Comparison of ENCODE assay signal across 10 cellular contexts in the genomic region with DNA sequence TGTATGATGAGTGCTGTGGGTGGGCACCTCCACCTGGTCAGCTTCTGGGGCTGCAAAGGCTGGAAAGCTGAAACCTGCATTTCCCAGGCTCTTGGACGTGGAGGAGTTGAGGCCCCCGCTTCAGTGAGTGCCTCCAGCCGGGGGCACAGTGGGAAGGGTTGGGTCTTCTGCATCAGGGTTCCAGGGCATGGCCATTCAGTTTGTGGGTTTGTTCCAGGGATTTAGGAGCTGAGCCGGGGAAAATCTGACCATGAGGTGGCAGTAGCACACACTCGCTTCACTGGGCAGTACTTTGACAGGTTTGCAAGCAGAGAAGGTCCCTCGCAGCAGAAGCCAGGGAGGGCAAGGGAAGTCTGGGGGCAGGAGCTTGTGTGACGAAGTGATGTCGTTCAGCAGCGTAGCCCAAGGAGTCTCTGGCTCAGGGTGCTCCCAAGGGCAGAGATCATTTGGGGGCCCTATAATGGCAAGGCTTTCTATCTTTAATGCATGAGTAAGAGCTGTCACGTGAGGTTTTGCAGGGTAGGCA.
A peak's percentile ranks its signal among the peaks of the same experiment; 100 is the strongest.
DNase-seq lines count a peak whose midpoint lies in the region; ATAC-seq, FAIRE-seq and TF ChIP-seq lines count a peak whose summit lies in the region.
"Had no signal": no experiment of that assay in that cellular context is flagged by ENCODE, and none has a peak within 500 bp of the region (broad histone marks: within the 10 kb centered on the region; RNA-seq: fewer than 3 reads in every experiment).

No MANE protein-coding gene starts in this region.

- H3K4me3 ChIP-seq in KMS-11 (IDR thresholded peaks at IDR 0.05; ENCODE audit: insufficient read depth, low read depth, low read length) (no peak overlapping the region), HepG2 (replicated peaks in 1 of 3; ENCODE audit: insufficient read depth in 1 of 3, low read depth in 2 of 3, low read length in 3 of 3) (no peak overlapping the region)
- H3K4me3 ChIP-seq: SK-N-MC had no signal

- H3K27ac ChIP-seq in KMS-11 (no peak overlapping the region), HepG2 (ENCODE audit: extremely low read length, insufficient read depth, low read length) (no peak overlapping the region)
- H3K27ac ChIP-seq: neutrophil, SK-N-MC had no signal

- no peak for TF ChIP-seq EP300 in HepG2 (IDR thresholded peaks at IDR 0.05; ENCODE audit: low read depth in 2 of 2, low read length in 2 of 2)
- TF ChIP-seq EP300 in HepG2 (CRISPR knock-in tag; IDR thresholded peaks at IDR 0.05; ENCODE audit: borderline replicate concordance) = no peak

- no TSS peak for BruUV-seq in HepG2 (replicated peaks; lab: Mats Ljungman, UMichigan)

- WGBS in HepG2 (ENCODE audit: low lambda C conversion rate) = 5% methylated on average over 9 of the region's 10 CpGs

- H2AFZ ChIP-seq in KMS-11 (ENCODE audit: low read depth) (no peak overlapping the region), HepG2 (ENCODE audit: low read length) (no peak overlapping the region)

- H3K4me2 ChIP-seq in KMS-11 (no peak overlapping the region), HepG2 (ENCODE audit: low read depth, low read length) (no peak overlapping the region)

- H3K4me1 ChIP-seq in KMS-11 (ENCODE audit: low read depth, poor library complexity, severe bottlenecking) = no peaks in the 10 kb centered on the region
- peaks cover 15% of the 10 kb centered on the region for H3K4me1 ChIP-seq in HepG2 (ENCODE audit: insufficient read depth, low read length)

- POLR2A ChIA-PET in HepG2 (lab: Yijun Ruan, JAX) = no interaction called here

- no peaks in the 10 kb centered on the region for H3K36me3 ChIP-seq in KMS-11 (ENCODE audit: insufficient read depth)
- H3K36me3 ChIP-seq in HepG2 (replicated peaks in 1 of 2; ENCODE audit: control insufficient read depth in 1 of 2, insufficient read depth in 2 of 2, low read length in 2 of 2) = no peaks in the 10 kb centered on the region
- H3K36me3 ChIP-seq: neutrophil had no signal

- DNase-seq in ELR (ENCODE audit: low read depth) = peak; percentile 46
- DNase-seq in UCSD-AML1 (lab: John Stamatoyannopoulos, UW; ENCODE audit: unreplicated experiment) = peak; percentile 39
- peak; percentile 69 for DNase-seq in HepG2 (ENCODE audit: low spot score)
- no peak for DNase-seq in pons (ENCODE audit: low spot score)
- no peak for DNase-seq in effector CD8-positive, alpha-beta T cell (lab: John Stamatoyannopoulos, UW)
- no peak for DNase-seq in omental fat pad (ENCODE audit: low spot score)

- TF ChIP-seq CTCF in KMS-11 (conservative IDR thresholded peaks at IDR 0.05; ENCODE audit: low read depth, low read length) (0 out of 2 replicates have a peak, but pooled peaks have one; percentile 26), HepG2 (CRISPR knock-in tag; IDR thresholded peaks at IDR 0.05) (peak; percentile 95), omental fat pad (IDR thresholded peaks at IDR 0.05) (no peak)

- H4K20me1 ChIP-seq in KMS-11 (ENCODE audit: insufficient read depth) (no peaks in the 10 kb centered on the region), HepG2 (ENCODE audit: insufficient read depth, low read length) (no peaks in the 10 kb centered on the region)

- no peaks in the 10 kb centered on the region for H3K79me2 ChIP-seq in KMS-11 (ENCODE audit: insufficient read depth, low read depth)
- H3K79me2 ChIP-seq in HepG2 (ENCODE audit: insufficient read depth, low read length) = no peaks in the 10 kb centered on the region

- peaks cover 46% of the 10 kb centered on the region; the same call in 1 of the 2 replicates for H3K27me3 ChIP-seq in KMS-11 (ENCODE audit: insufficient read depth, low read depth)
- H3K27me3 ChIP-seq in HepG2 (ENCODE audit: control insufficient read depth in 1 of 2, insufficient read depth in 2 of 2, low read length in 2 of 2) = peaks cover 10 to 34% of the 10 kb centered on the region in 2 experiments; a peak in 4 of 5 replicates

- CTCF ChIA-PET in HepG2 (lab: Yijun Ruan, JAX; ENCODE audit: low intra/inter-chr PET ratio, low total read pairs) = interaction anchor here (1.3 to 2.5 kb wide), 2 partner anchors 335 to 475 kb away, joined by 4 to 13 read pairs; no protein-coding TSS in a partner anchor

- no peak for TF ChIP-seq POLR2A in HepG2 (IDR thresholded peaks at IDR 0.05; ENCODE audit: insufficient read depth in 1 of 2, low read depth in 2 of 2, low read length in 2 of 2)

- ATAC-seq in HepG2 (peak; percentile 80), HG03108 (IDR thresholded peaks at IDR 0.05; ENCODE audit: unreplicated experiment) (no peak), omental fat pad (ENCODE audit: low FRiP score) (no peak)

- intact Hi-C loops in HepG2 (cut with micrococcal nuclease; ENCODE audit: unreplicated experiment) = loop anchor here (1.0 to 2.0 kb wide), 3 partner anchors 335 to 767 kb away; no protein-coding TSS in a partner anchor

- peak; percentile 73 for FAIRE-seq in HepG2 (lab: Jason Lieb, UNC)

- TF ChIP-seq RAD21 in HepG2 (CRISPR knock-in tag; IDR thresholded peaks at IDR 0.05) = peak; percentile 93

- H3K9ac ChIP-seq in KMS-11 (no peak overlapping the region), HepG2 (ENCODE audit: insufficient read depth, low read depth, low read length) (no peak overlapping the region)

- in situ Hi-C loops in HepG2 (cut with HindIII; ENCODE audit: extremely low pct_ligation_motif_present, low pct_unique_long_range_greater_than_20kb) = no loop called here

- peaks cover 6% of the 10 kb centered on the region; the same call in 1 of the 2 replicates for H3K9me3 ChIP-seq in HepG2 (ENCODE audit: low read length)
- H3K9me3 ChIP-seq: neutrophil had no signal

TF ChIP-seq in HepG2, 621 proteins besides CTCF, POLR2A, EP300 and RAD21 (continues in another document):
- TF ChIP-seq, protein P1, sequence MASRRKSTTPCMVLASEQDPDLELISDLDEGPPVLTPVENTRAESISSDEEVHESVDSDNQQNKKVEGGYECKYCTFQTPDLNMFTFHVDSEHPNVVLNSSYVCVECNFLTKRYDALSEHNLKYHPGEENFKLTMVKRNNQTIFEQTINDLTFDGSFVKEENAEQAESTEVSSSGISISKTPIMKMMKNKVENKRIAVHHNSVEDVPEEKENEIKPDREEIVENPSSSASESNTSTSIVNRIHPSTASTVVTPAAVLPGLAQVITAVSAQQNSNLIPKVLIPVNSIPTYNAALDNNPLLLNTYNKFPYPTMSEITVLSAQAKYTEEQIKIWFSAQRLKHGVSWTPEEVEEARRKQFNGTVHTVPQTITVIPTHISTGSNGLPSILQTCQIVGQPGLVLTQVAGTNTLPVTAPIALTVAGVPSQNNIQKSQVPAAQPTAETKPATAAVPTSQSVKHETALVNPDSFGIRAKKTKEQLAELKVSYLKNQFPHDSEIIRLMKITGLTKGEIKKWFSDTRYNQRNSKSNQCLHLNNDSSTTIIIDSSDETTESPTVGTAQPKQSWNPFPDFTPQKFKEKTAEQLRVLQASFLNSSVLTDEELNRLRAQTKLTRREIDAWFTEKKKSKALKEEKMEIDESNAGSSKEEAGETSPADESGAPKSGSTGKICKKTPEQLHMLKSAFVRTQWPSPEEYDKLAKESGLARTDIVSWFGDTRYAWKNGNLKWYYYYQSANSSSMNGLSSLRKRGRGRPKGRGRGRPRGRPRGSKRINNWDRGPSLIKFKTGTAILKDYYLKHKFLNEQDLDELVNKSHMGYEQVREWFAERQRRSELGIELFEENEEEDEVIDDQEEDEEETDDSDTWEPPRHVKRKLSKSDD (CRISPR knock-in tag; IDR thresholded peaks at IDR 0.05; ENCODE audit: low read depth) = no peak
- TF ChIP-seq AGO1 (IDR thresholded peaks at IDR 0.05; ENCODE audit: low read depth, low read length, poor library complexity, severe bottlenecking) = no peak
- TF ChIP-seq, protein P2, sequence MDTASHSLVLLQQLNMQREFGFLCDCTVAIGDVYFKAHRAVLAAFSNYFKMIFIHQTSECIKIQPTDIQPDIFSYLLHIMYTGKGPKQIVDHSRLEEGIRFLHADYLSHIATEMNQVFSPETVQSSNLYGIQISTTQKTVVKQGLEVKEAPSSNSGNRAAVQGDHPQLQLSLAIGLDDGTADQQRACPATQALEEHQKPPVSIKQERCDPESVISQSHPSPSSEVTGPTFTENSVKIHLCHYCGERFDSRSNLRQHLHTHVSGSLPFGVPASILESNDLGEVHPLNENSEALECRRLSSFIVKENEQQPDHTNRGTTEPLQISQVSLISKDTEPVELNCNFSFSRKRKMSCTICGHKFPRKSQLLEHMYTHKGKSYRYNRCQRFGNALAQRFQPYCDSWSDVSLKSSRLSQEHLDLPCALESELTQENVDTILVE (CRISPR knock-in tag; IDR thresholded peaks at IDR 0.05) = 0 out of 2 replicates have a peak, but pooled peaks have one; percentile 32
- TF ChIP-seq, protein P3, sequence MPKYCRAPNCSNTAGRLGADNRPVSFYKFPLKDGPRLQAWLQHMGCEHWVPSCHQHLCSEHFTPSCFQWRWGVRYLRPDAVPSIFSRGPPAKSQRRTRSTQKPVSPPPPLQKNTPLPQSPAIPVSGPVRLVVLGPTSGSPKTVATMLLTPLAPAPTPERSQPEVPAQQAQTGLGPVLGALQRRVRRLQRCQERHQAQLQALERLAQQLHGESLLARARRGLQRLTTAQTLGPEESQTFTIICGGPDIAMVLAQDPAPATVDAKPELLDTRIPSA (CRISPR knock-in tag; IDR thresholded peaks at IDR 0.05; ENCODE audit: borderline replicate concordance) = no peak
- peak; percentile 68; the same call in 1 of the 2 replicates for TF ChIP-seq SETDB1 (CRISPR knock-in tag; IDR thresholded peaks at IDR 0.05; ENCODE audit: borderline replicate concordance)
- no peak for TF ChIP-seq ZNF577 (CRISPR knock-in tag; IDR thresholded peaks at IDR 0.05; ENCODE audit: borderline replicate concordance, low read depth)
- TF ChIP-seq KLF11 (CRISPR knock-in tag; IDR thresholded peaks at IDR 0.05) = no peak
- TF ChIP-seq HHEX (CRISPR knock-in tag; IDR thresholded peaks at IDR 0.05) = no peak
- TF ChIP-seq, protein P4, sequence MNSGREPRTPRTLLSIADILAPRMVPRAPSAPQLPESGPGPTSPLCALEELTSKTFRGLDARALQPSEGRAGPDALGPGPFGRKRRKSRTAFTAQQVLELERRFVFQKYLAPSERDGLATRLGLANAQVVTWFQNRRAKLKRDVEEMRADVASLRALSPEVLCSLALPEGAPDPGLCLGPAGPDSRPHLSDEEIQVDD (CRISPR knock-in tag; IDR thresholded peaks at IDR 0.05; ENCODE audit: borderline replicate concordance) = 0 out of 2 replicates have a peak, but pooled peaks have one; percentile 24
- TF ChIP-seq ZNF33B (CRISPR knock-in tag; IDR thresholded peaks at IDR 0.05) = no peak
- no peak for TF ChIP-seq ZNF773 (CRISPR knock-in tag; IDR thresholded peaks at IDR 0.05; ENCODE audit: borderline replicate concordance)
- no peak for TF ChIP-seq CENPX (CRISPR knock-in tag; IDR thresholded peaks at IDR 0.05)
- no peak for TF ChIP-seq LCORL (IDR thresholded peaks at IDR 0.05)
- TF ChIP-seq LCORL (CRISPR knock-in tag; IDR thresholded peaks at IDR 0.05) = 0 out of 2 replicates have a peak, but pooled peaks have one; percentile 40
- no peak for TF ChIP-seq SAFB2 (CRISPR knock-in tag; IDR thresholded peaks at IDR 0.05; ENCODE audit: borderline replicate concordance, low read depth)
- peak; percentile 96 for TF ChIP-seq SMC3 (IDR thresholded peaks at IDR 0.05; ENCODE audit: low read length)
- TF ChIP-seq ATAD3A (CRISPR knock-in tag; IDR thresholded peaks at IDR 0.05) = no peak
- TF ChIP-seq ZNF883 (CRISPR knock-in tag; IDR thresholded peaks at IDR 0.05; ENCODE audit: not compliant biosample characterization) = no peak

Comparison
In these comparisons a context has a peak if more than half of its experiments do, and no peak if none do; other contexts are left out.
1. DNase-seq: peak in ELR (single experiment), UCSD-AML1 (single experiment) and HepG2 (single experiment); none in pons (single experiment), effector CD8-positive, alpha-beta T cell (single experiment) and omental fat pad (single experiment).
2. CTCF ChIP-seq: peak in KMS-11 (single experiment) and HepG2 (single experiment); none in omental fat pad (0 of 3).